In the genomic region with DNA sequence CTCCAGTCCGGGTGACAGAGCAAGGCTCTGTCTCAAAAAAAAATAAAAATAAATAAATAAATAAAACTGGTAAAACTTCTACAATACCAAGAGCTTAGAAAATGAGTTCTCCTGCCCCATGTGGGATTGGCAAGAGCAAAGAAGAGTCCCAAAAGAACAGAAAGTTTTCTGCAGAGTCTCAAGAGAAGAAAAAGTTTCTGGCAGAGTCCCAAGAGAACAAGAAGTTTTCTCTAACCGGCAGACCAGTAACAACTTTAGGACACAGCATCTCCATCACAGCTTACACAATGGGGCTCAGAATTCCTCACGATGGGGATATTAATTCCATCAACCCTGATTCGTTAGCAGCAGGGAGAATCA, we compare ENCODE assay signal across 8 cellular contexts. TPM values are rescaled to one million over a fixed set of nuclear protein-coding genes. Genes with fewer than 3 reads are reported as not detected.
DNase-seq lines count a peak whose midpoint lies in the region; ATAC-seq and TF ChIP-seq lines count a peak whose summit lies in the region.

No MANE protein-coding gene starts in this region.

- H3K27ac Mint-ChIP-seq in activated naive CD4-positive, alpha-beta T cell treated with anti-CD3 and anti-CD28 coated beads, Interleukin-2, amount 10 ng/mL, durations not matched to agents 7 days and 5 days = no peak overlapping the region
- H3K27ac Mint-ChIP-seq in brain (peak overlapping the region in 3 of 5 experiments; percentile 21 to 83 (median 26)), mesothelial cell of epicardium (no peak overlapping the region)

- H3K27me3 Mint-ChIP-seq in activated naive CD4-positive, alpha-beta T cell treated with anti-CD3 and anti-CD28 coated beads, Interleukin-2, amount 10 ng/mL, durations not matched to agents 7 days and 5 days = peaks cover 10% of the 10 kb centered on the region
- H3K27me3 Mint-ChIP-seq in brain (no peaks in the 10 kb centered on the region), mesothelial cell of epicardium (ENCODE audit: low read depth) (peaks cover 9% of the 10 kb centered on the region)

- TF ChIP-seq EP300 in upper lobe of left lung (IDR thresholded peaks at IDR 0.05) = no peak

- peaks cover 0 to 10% (median 4%) of the 10 kb centered on the region in 4 donors for H3K36me3 ChIP-seq in upper lobe of left lung

- 33 to 37% methylated on average over 4 of the region's 4 CpGs for WGBS in upper lobe of left lung, 2 donors

- peak overlapping the region in 3 of 4 donors; percentile 73 to 80 (median 78) for H3K4me3 ChIP-seq in upper lobe of left lung

- DNase-seq in activated naive CD4-positive, alpha-beta T cell treated with anti-CD3 and anti-CD28 coated beads, Interleukin-2, amount 10 ng/mL, durations not matched to agents 7 days and 5 days = no peak
- DNase-seq in activated naive CD4-positive, alpha-beta T cell treated with anti-CD3 and anti-CD28 coated beads, Interleukin-2, amount 50 U/mL, for 16 hours = no peak
- DNase-seq in mesothelial cell of epicardium (ENCODE audit: low spot score in 2 of 2, unreplicated experiment in 2 of 2) (no peak), upper lobe of left lung (no peak), HPDE6-E6E7 (ENCODE audit: extremely low spot score) (no peak), CD1c-positive myeloid dendritic cell (ENCODE audit: extremely low spot score) (no peak), NCI-H446 treated with DMSO at 0.1 percent for 48 hours (lab: John Stamatoyannopoulos, UW) (no peak)

- no peaks in the 10 kb centered on the region for H3K9me3 ChIP-seq in upper lobe of left lung

- peak overlapping the region in 3 of 4 donors; percentile 57 to 81 (median 77) for H3K27ac ChIP-seq in upper lobe of left lung

- TF ChIP-seq CTCF in brain (conservative IDR thresholded peaks at IDR 0.05) (no peak), mesothelial cell of epicardium (IDR thresholded peaks at IDR 0.05; ENCODE audit: unreplicated experiment) (no peak), upper lobe of left lung (IDR thresholded peaks at IDR 0.05) (no peak)

- no peak for ATAC-seq in upper lobe of left lung (ENCODE audit: low FRiP score in 2 of 2)

- no peaks in the 10 kb centered on the region for H3K27me3 ChIP-seq in upper lobe of left lung

- CTCF ChIA-PET in activated naive CD4-positive, alpha-beta T cell treated with anti-CD3 and anti-CD28 coated beads, Interleukin-2, amount 10 ng/mL, durations not matched to agents 7 days and 5 days (lab: Charles Lee) = interaction anchor here (1.1 kb wide), 1 partner anchor 364 kb away, joined by 4 read pairs; no protein-coding TSS in a partner anchor

- TF ChIP-seq POLR2A in upper lobe of left lung (IDR thresholded peaks at IDR 0.05) = no peak

- peaks cover 20% of the 10 kb centered on the region for H3K4me1 Mint-ChIP-seq in activated naive CD4-positive, alpha-beta T cell treated with anti-CD3 and anti-CD28 coated beads, Interleukin-2, amount 10 ng/mL, durations not matched to agents 7 days and 5 days
- H3K4me1 Mint-ChIP-seq in brain (peaks cover 30% of the 10 kb centered on the region), mesothelial cell of epicardium (peaks cover 11% of the 10 kb centered on the region)

- peak overlapping the region; percentile 97 for H3K4me3 Mint-ChIP-seq in activated naive CD4-positive, alpha-beta T cell treated with anti-CD3 and anti-CD28 coated beads, Interleukin-2, amount 10 ng/mL, durations not matched to agents 7 days and 5 days
- H3K4me3 Mint-ChIP-seq in brain = peak overlapping the region; percentile 95 to 100 (median 99)
- peak overlapping the region; percentile 96 for H3K4me3 Mint-ChIP-seq in mesothelial cell of epicardium

- peaks cover 7% of the 10 kb centered on the region for H3K36me3 Mint-ChIP-seq in activated naive CD4-positive, alpha-beta T cell treated with anti-CD3 and anti-CD28 coated beads, Interleukin-2, amount 10 ng/mL, durations not matched to agents 7 days and 5 days
- H3K36me3 Mint-ChIP-seq in brain (peaks cover 16% of the 10 kb centered on the region), mesothelial cell of epicardium (peaks cover 7% of the 10 kb centered on the region)

- H3K4me1 ChIP-seq in upper lobe of left lung = peaks cover 19 to 33% (median 23%) of the 10 kb centered on the region in 4 donors

- no peaks in the 10 kb centered on the region for H3K9me3 Mint-ChIP-seq in activated naive CD4-positive, alpha-beta T cell treated with anti-CD3 and anti-CD28 coated beads, Interleukin-2, amount 10 ng/mL, durations not matched to agents 7 days and 5 days
- H3K9me3 Mint-ChIP-seq in brain (no peaks in the 10 kb centered on the region), mesothelial cell of epicardium (no peaks in the 10 kb centered on the region)

RNA-seq across cellular contexts. Expression of a gene that starts 1.1 kb away (rescaled TPM):
- 11.0 TPM for polyA plus RNA-seq in brain (ENCODE audit: insufficient read depth, low read depth, low replicate concordance)
- total RNA-seq in mesothelial cell of epicardium = 26.0 to 30.2 TPM (median 26.1 TPM) in 3 replicates
- 10 to 100 TPM; 16.3 to 57.6 (median 29.5) TPM for total RNA-seq in upper lobe of left lung

Comparison
In these comparisons a context has a peak if more than half of its experiments do, and no peak if none do; other contexts are left out.
1. H3K27ac Mint-ChIP-seq: peak in brain (3 of 5); none in activated naive CD4-positive, alpha-beta T cell treated with anti-CD3 and anti-CD28 coated beads, Interleukin-2, amount 10 ng/mL, durations not matched to agents 7 days and 5 days (single experiment) and mesothelial cell of epicardium (single experiment).
2. Peak in every context shown above with its lines, with median percentiles within 50 percentile points of each other: H3K4me3 Mint-ChIP-seq.